8 cellular contexts compared by ENCODE assay signal in the genomic region with DNA sequence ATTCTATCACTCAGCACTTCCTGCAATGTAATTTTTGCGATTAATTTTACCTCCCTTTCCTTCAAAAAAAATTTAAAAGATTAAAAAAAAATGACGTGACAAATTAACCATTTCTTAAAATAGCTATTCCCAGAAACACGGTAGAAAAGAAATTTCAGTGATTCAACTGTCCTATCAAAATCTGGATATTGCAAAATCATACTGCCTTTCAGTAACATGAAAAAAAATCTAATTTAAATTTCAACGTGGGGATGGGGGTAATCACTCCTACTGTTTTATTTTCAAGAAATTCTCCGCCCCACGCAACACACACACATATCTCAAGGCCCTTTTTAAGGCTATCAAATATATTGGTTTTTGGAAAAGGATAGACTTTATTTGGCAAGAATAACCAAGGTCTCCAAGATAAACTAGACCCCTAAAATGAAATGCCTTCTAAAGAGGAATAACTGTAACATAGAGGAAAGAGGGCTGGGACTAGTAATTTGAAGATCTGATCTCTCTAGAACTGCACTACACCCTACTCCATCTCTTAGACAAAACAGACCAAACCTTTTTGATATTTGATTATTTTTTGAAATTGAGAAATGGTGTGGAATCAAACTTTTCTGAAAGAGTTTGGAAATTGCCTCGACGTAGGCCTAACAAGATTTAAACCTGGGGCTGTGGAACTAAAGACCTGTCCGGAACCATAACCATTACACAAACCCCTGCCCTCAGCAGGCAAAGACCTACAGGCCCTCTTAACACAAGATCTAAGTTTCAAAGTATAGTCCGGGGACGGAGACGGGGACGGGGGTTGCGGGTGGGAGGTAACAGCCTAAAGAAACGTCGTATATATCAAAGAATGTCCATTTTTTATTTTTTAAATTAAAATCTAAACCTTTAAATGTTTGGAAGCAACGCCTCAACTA. TPM values are rescaled to one million over a fixed set of nuclear protein-coding genes. Genes with fewer than 3 reads are reported as not detected.
DNase-seq lines count a peak whose midpoint lies in the region; ATAC-seq and TF ChIP-seq lines count a peak whose summit lies in the region.

No MANE protein-coding gene starts in this region.

- POLR2A ChIA-PET in activated CD4-positive, alpha-beta memory T cell treated with anti-CD3 and anti-CD28 coated beads, Interleukin-2, amount 10 ng/mL, durations not matched to agents 7 days and 5 days (lab: Charles Lee), result interaction anchor here (0.6 to 3.2 kb wide), 14 partner anchors 15 to 296 kb away, joined by 3 to 21 read pairs (median 4); a partner anchor contains a TSS

- peaks cover 48% of the 10 kb centered on the region for H3K79me2 ChIP-seq in ACC112 (ENCODE audit: control insufficient read depth, insufficient read depth, low read length, unreplicated experiment)

- peak overlapping the region; percentile 95 for H3K4me3 Mint-ChIP-seq in activated CD4-positive, alpha-beta memory T cell treated with anti-CD3 and anti-CD28 coated beads, Interleukin-2, amount 10 ng/mL, durations not matched to agents 7 days and 5 days

- H3K27ac ChIP-seq in ACC112 (ENCODE audit: low read depth, low read length) (peak overlapping the region; percentile 66), foreskin keratinocyte (peak overlapping the region; percentile 49)

- CTCF ChIA-PET in activated CD4-positive, alpha-beta memory T cell treated with anti-CD3 and anti-CD28 coated beads, Interleukin-2, amount 10 ng/mL, durations not matched to agents 7 days and 5 days (lab: Charles Lee), result interaction anchor here (0.7 to 1.1 kb wide), 2 partner anchors 14 to 18 kb away, joined by 3 read pairs; no protein-coding TSS in a partner anchor

- H3K36me3 ChIP-seq in ACC112 (ENCODE audit: insufficient read depth, low read length), result no peaks in the 10 kb centered on the region

- H3K4me1 Mint-ChIP-seq in activated CD4-positive, alpha-beta memory T cell treated with anti-CD3 and anti-CD28 coated beads, Interleukin-2, amount 10 ng/mL, durations not matched to agents 7 days and 5 days, result peaks cover 34% of the 10 kb centered on the region

- peak overlapping the region; percentile 71 for H2AFZ ChIP-seq in ACC112 (ENCODE audit: low read length, unreplicated experiment)

- H3K4me1 ChIP-seq in ACC112 (ENCODE audit: control insufficient read depth, insufficient read depth, low read length, unreplicated experiment) (peaks cover 10% of the 10 kb centered on the region), foreskin keratinocyte (peaks cover 7% of the 10 kb centered on the region)

- no peaks in the 10 kb centered on the region for H3K27me3 ChIP-seq in ACC112 (ENCODE audit: insufficient read depth, low read length)
- H3K27me3 ChIP-seq in foreskin keratinocyte, result no peaks in the 10 kb centered on the region

- DNase-seq in activated CD4-positive, alpha-beta memory T cell treated with anti-CD3 and anti-CD28 coated beads, Interleukin-2, amount 10 ng/mL, durations not matched to agents 7 days and 5 days, result peak; percentile 28
- DNase-seq in foreskin keratinocyte (peak in 1 of 2 donors; percentile 19), pons (ENCODE audit: low spot score) (peak; percentile 46), NCI-H2196 treated with DMSO at 0.1 percent for 48 hours (lab: John Stamatoyannopoulos, UW; ENCODE audit: unreplicated experiment) (no peak)
- DNase-seq in activated CD4-positive, CD25-positive, alpha-beta regulatory T cell treated with anti-CD3 and anti-CD28 coated beads, Interleukin-2, amount 50 U/mL, for 72 hours, result no peak
- no peak for DNase-seq in stimulated activated CD4-positive, alpha-beta T cell treated with anti-CD3 and anti-CD28 coated beads, Interleukin-15, amount 100 ng/mL, for 24 hours

- H3K36me3 Mint-ChIP-seq in activated CD4-positive, alpha-beta memory T cell treated with anti-CD3 and anti-CD28 coated beads, Interleukin-2, amount 10 ng/mL, durations not matched to agents 7 days and 5 days (ENCODE audit: low read depth), result peaks cover 28% of the 10 kb centered on the region

- ATAC-seq in GM21528 (IDR thresholded peaks at IDR 0.05; ENCODE audit: low FRiP score, unreplicated experiment) (peak; percentile 18), foreskin keratinocyte (no peak)

- H3K9me3 Mint-ChIP-seq in activated CD4-positive, alpha-beta memory T cell treated with anti-CD3 and anti-CD28 coated beads, Interleukin-2, amount 10 ng/mL, durations not matched to agents 7 days and 5 days, result no peaks in the 10 kb centered on the region

- H3K4me3 ChIP-seq in ACC112 (ENCODE audit: low read depth, low read length), result peak overlapping the region; percentile 89

- no peak for TF ChIP-seq CTCF in foreskin keratinocyte (conservative IDR thresholded peaks at IDR 0.05)

- peak overlapping the region; percentile 91 for H3K27ac Mint-ChIP-seq in activated CD4-positive, alpha-beta memory T cell treated with anti-CD3 and anti-CD28 coated beads, Interleukin-2, amount 10 ng/mL, durations not matched to agents 7 days and 5 days

- no peaks in the 10 kb centered on the region for H3K27me3 Mint-ChIP-seq in activated CD4-positive, alpha-beta memory T cell treated with anti-CD3 and anti-CD28 coated beads, Interleukin-2, amount 10 ng/mL, durations not matched to agents 7 days and 5 days

RNA-seq across cellular contexts. Expression of a gene that starts 0.9 kb away (rescaled TPM):
- total RNA-seq in activated CD4-positive, alpha-beta memory T cell treated with anti-CD3 and anti-CD28 coated beads, Interleukin-2, amount 10 ng/mL, durations not matched to agents 7 days and 5 days, result 10 to 100 TPM; 39.8 TPM
- total RNA-seq in foreskin keratinocyte, result 22.7 and 24.4 TPM in 2 replicates
- 6.4 and 6.7 TPM in 2 replicates for polyA plus RNA-seq in foreskin keratinocyte

RNA-seq across cellular contexts. Expression of a gene that starts 11.5 kb away (rescaled TPM):
- not detected for total RNA-seq in activated CD4-positive, alpha-beta memory T cell treated with anti-CD3 and anti-CD28 coated beads, Interleukin-2, amount 10 ng/mL, durations not matched to agents 7 days and 5 days
- total RNA-seq in foreskin keratinocyte, result not detected in 2 replicates
- not detected in 2 replicates for polyA plus RNA-seq in foreskin keratinocyte

RNA-seq across cellular contexts. Expression of a gene that starts 50.7 kb away (rescaled TPM):
- total RNA-seq in activated CD4-positive, alpha-beta memory T cell treated with anti-CD3 and anti-CD28 coated beads, Interleukin-2, amount 10 ng/mL, durations not matched to agents 7 days and 5 days, result 10 to 100 TPM; 49.5 to 51.5 TPM
- 25.4 and 28.3 TPM in 2 replicates for total RNA-seq in foreskin keratinocyte
- 11.6 and 12.7 TPM in 2 replicates for polyA plus RNA-seq in foreskin keratinocyte

Comparison
In these comparisons a context has a peak if more than half of its experiments do, and no peak if none do; other contexts are left out.
1. DNase-seq: peak in activated CD4-positive, alpha-beta memory T cell treated with anti-CD3 and anti-CD28 coated beads, Interleukin-2, amount 10 ng/mL, durations not matched to agents 7 days and 5 days (single experiment) and pons (single experiment); none in activated CD4-positive, CD25-positive, alpha-beta regulatory T cell treated with anti-CD3 and anti-CD28 coated beads, Interleukin-2, amount 50 U/mL, for 72 hours (single experiment), NCI-H2196 treated with DMSO at 0.1 percent for 48 hours (single experiment) and stimulated activated CD4-positive, alpha-beta T cell treated with anti-CD3 and anti-CD28 coated beads, Interleukin-15, amount 100 ng/mL, for 24 hours (single experiment).